In genomic region chr7:101923276-101923985, GRCh38 we compare ENCODE assay signal across 11 cellular contexts.
DNase-seq lines count a peak whose midpoint lies in the region; ATAC-seq and TF ChIP-seq lines count a peak whose summit lies in the region.
"Had no signal": no experiment of that assay in that cellular context is flagged by ENCODE, and none has a peak within 500 bp of the region (broad histone marks: within the 10 kb centered on the region; RNA-seq: fewer than 3 reads in every experiment).

No MANE protein-coding gene starts in this region.

- peaks cover 7 to 13% of the 10 kb centered on the region in 2 donors for H3K4me1 Mint-ChIP-seq in natural killer cell treated with Interleukin-12 subunit alpha and Interleukin-12 subunit beta and Interleukin-15 and Interleukin-18, amount 100 ng/mL, for 72 hours (ENCODE audit: low read depth in 2 of 2)
- peaks cover 14 to 21% of the 10 kb centered on the region in 2 donors for H3K4me1 Mint-ChIP-seq in natural killer cell
- H3K4me1 Mint-ChIP-seq in dendritic cell treated with granulocyte-macrophage colony-stimulating factor and Interleukin-4, amounts not matched to agents 40 ng/mL and 50 ng/mL, for 4 days (ENCODE audit: low read depth), result peaks cover 20% of the 10 kb centered on the region
- peaks cover 15% of the 10 kb centered on the region for H3K4me1 Mint-ChIP-seq in nephron
- H3K4me1 Mint-ChIP-seq: activated B cell treated with CpG ODN at 0.5 μM for 24 hours had no signal

- H3K4me3 Mint-ChIP-seq in natural killer cell treated with Interleukin-12 subunit alpha and Interleukin-12 subunit beta and Interleukin-15 and Interleukin-18, amount 100 ng/mL, for 72 hours, result no peak overlapping the region
- H3K4me3 Mint-ChIP-seq in natural killer cell, result no peak overlapping the region
- H3K4me3 Mint-ChIP-seq in dendritic cell treated with granulocyte-macrophage colony-stimulating factor and Interleukin-4, amounts not matched to agents 40 ng/mL and 50 ng/mL, for 4 days, result no peak overlapping the region
- no peak overlapping the region for H3K4me3 Mint-ChIP-seq in nephron
- H3K4me3 Mint-ChIP-seq: activated B cell treated with CpG ODN at 0.5 μM for 24 hours had no signal

- DNase-seq in natural killer cell treated with Interleukin-12 subunit alpha and Interleukin-12 subunit beta and Interleukin-15 and Interleukin-18, amount 100 ng/mL, for 72 hours (ENCODE audit: low spot score), result peak; percentile 18
- no peak for DNase-seq in natural killer cell
- DNase-seq in lower leg skin (ENCODE audit: low spot score in 2 of 2), result no peak
- no peak for DNase-seq in PC-9
- no peak for DNase-seq in prostate gland (ENCODE audit: low spot score)
- no peak for DNase-seq in stimulated activated CD8-positive, alpha-beta memory T cell treated with anti-CD3 and anti-CD28 coated beads, Interleukin-4, amount 100 ng/mL, for 48 hours
- DNase-seq: activated B cell treated with CpG ODN at 0.5 μM for 24 hours had no signal

- POLR2A ChIA-PET in PC-9 (lab: Charles Lee; ENCODE audit: unreplicated experiment), result interaction anchor here (0.6 kb wide), 1 partner anchor 194 kb away, joined by 6 read pairs; no protein-coding TSS in a partner anchor

- 87 to 91% methylated on average over 19 of the region's 19 CpGs for WGBS in lower leg skin, 2 donors
- 67% methylated on average over 19 of the region's 19 CpGs for WGBS in prostate gland

- no peak overlapping the region for H3K4me2 ChIP-seq in PC-9

- intact Hi-C loops in natural killer cell (cut with micrococcal nuclease), result no loop called here
- intact Hi-C loops in dendritic cell treated with granulocyte-macrophage colony-stimulating factor and Interleukin-4, amounts not matched to agents 40 ng/mL and 50 ng/mL, for 4 days (cut with micrococcal nuclease), result no loop called here
- intact Hi-C loops in lower leg skin (cut with DNase I; ENCODE audit: low total_unique reads), result no loop called here
- intact Hi-C loops in PC-9 (cut with micrococcal nuclease; ENCODE audit: unreplicated experiment), result no loop called here
- intact Hi-C loops in prostate gland (cut with DNase I), result no loop called here

- no TSS peak for BruUV-seq in PC-9 (replicated peaks; lab: Mats Ljungman, UMichigan)

- no peaks in the 10 kb centered on the region for H3K9me3 Mint-ChIP-seq in natural killer cell treated with Interleukin-12 subunit alpha and Interleukin-12 subunit beta and Interleukin-15 and Interleukin-18, amount 100 ng/mL, for 72 hours
- H3K9me3 Mint-ChIP-seq in natural killer cell (no peaks in the 10 kb centered on the region), nephron (no peaks in the 10 kb centered on the region)
- no peaks in the 10 kb centered on the region for H3K9me3 Mint-ChIP-seq in dendritic cell treated with granulocyte-macrophage colony-stimulating factor and Interleukin-4, amounts not matched to agents 40 ng/mL and 50 ng/mL, for 4 days
- H3K9me3 Mint-ChIP-seq: activated B cell treated with CpG ODN at 0.5 μM for 24 hours had no signal

- H3K4me1 ChIP-seq in PC-9 (replicated peaks; ENCODE audit: insufficient read depth), result no peaks in the 10 kb centered on the region
- no peaks in the 10 kb centered on the region for H3K4me1 ChIP-seq in prostate gland (replicated peaks)
- H3K4me1 ChIP-seq: HAP-1 had no signal

- no peaks in the 10 kb centered on the region for H3F3A ChIP-seq in PC-9 (ENCODE audit: insufficient read depth, low read depth)

- H3K27ac ChIP-seq in PC-9 (no peak overlapping the region), prostate gland (no peak overlapping the region)
- H3K27ac ChIP-seq: neutrophil had no signal

- H3K36me3 Mint-ChIP-seq in natural killer cell treated with Interleukin-12 subunit alpha and Interleukin-12 subunit beta and Interleukin-15 and Interleukin-18, amount 100 ng/mL, for 72 hours, result no peaks in the 10 kb centered on the region
- no peaks in the 10 kb centered on the region for H3K36me3 Mint-ChIP-seq in natural killer cell
- peaks cover 44% of the 10 kb centered on the region for H3K36me3 Mint-ChIP-seq in dendritic cell treated with granulocyte-macrophage colony-stimulating factor and Interleukin-4, amounts not matched to agents 40 ng/mL and 50 ng/mL, for 4 days (ENCODE audit: low read depth)
- H3K36me3 Mint-ChIP-seq in nephron (ENCODE audit: low read depth), result peaks cover 34% of the 10 kb centered on the region

- H4K20me1 ChIP-seq in PC-9 (ENCODE audit: insufficient read depth), result peaks cover 8% of the 10 kb centered on the region

- H3K27me3 Mint-ChIP-seq in natural killer cell treated with Interleukin-12 subunit alpha and Interleukin-12 subunit beta and Interleukin-15 and Interleukin-18, amount 100 ng/mL, for 72 hours, result no peaks in the 10 kb centered on the region
- H3K27me3 Mint-ChIP-seq in natural killer cell (ENCODE audit: low read depth in 2 of 2), result no peaks in the 10 kb centered on the region
- H3K27me3 Mint-ChIP-seq in dendritic cell treated with granulocyte-macrophage colony-stimulating factor and Interleukin-4, amounts not matched to agents 40 ng/mL and 50 ng/mL, for 4 days, result no peaks in the 10 kb centered on the region
- H3K27me3 Mint-ChIP-seq in nephron (ENCODE audit: low read depth), result peaks cover 5% of the 10 kb centered on the region
- H3K27me3 Mint-ChIP-seq: activated B cell treated with CpG ODN at 0.5 μM for 24 hours had no signal

- H3K27me3 ChIP-seq in PC-9 (ENCODE audit: insufficient read depth, low read depth), result no peaks in the 10 kb centered on the region
- H3K27me3 ChIP-seq in prostate gland (replicated peaks; ENCODE audit: insufficient read depth), result no peaks in the 10 kb centered on the region
- H3K27me3 ChIP-seq: neutrophil had no signal

- TF ChIP-seq CTCF in natural killer cell (IDR thresholded peaks at IDR 0.05) (no peak), nephron (IDR thresholded peaks at IDR 0.05; ENCODE audit: unreplicated experiment in 3 of 3) (no peak), lower leg skin (IDR thresholded peaks at IDR 0.05) (no peak), PC-9 (conservative IDR thresholded peaks at IDR 0.05) (no peak), prostate gland (IDR thresholded peaks at IDR 0.05) (no peak)

- no peaks in the 10 kb centered on the region for H3K79me2 ChIP-seq in PC-9 (ENCODE audit: low read depth)

- no peak overlapping the region for H2AFZ ChIP-seq in PC-9

- ATAC-seq in natural killer cell treated with Interleukin-12 subunit alpha and Interleukin-12 subunit beta and Interleukin-15 and Interleukin-18, amount 100 ng/mL, for 72 hours, result no peak
- no peak for ATAC-seq in natural killer cell

- CTCF ChIA-PET in PC-9 (lab: Charles Lee), result no interaction called here

- H3K4me3 ChIP-seq in lower leg skin (ENCODE audit: low read depth, poor library complexity, severe bottlenecking) (no peak overlapping the region), PC-9 (no peak overlapping the region), prostate gland (no peak overlapping the region)
- H3K4me3 ChIP-seq: HAP-1 had no signal

- no peak overlapping the region for H3K27ac Mint-ChIP-seq in natural killer cell treated with Interleukin-12 subunit alpha and Interleukin-12 subunit beta and Interleukin-15 and Interleukin-18, amount 100 ng/mL, for 72 hours
- H3K27ac Mint-ChIP-seq in natural killer cell, result no peak overlapping the region
- H3K27ac Mint-ChIP-seq in dendritic cell treated with granulocyte-macrophage colony-stimulating factor and Interleukin-4, amounts not matched to agents 40 ng/mL and 50 ng/mL, for 4 days, result peak overlapping the region; percentile 13
- peak overlapping the region in 2 of 3 experiments; percentile 23 to 41 for H3K27ac Mint-ChIP-seq in nephron
- H3K27ac Mint-ChIP-seq: activated B cell treated with CpG ODN at 0.5 μM for 24 hours had no signal

- H3K9me3 ChIP-seq in PC-9 (ENCODE audit: insufficient read depth, low read depth) (no peaks in the 10 kb centered on the region), prostate gland (no peaks in the 10 kb centered on the region)
- H3K9me3 ChIP-seq: HAP-1, neutrophil had no signal

- TF ChIP-seq POLR2A in lower leg skin (IDR thresholded peaks at IDR 0.05), result no peak
- TF ChIP-seq POLR2A in prostate gland (IDR thresholded peaks at IDR 0.05), result no peak

- no peaks in the 10 kb centered on the region for H3K9me2 ChIP-seq in PC-9 (ENCODE audit: insufficient read depth)

- H3K36me3 ChIP-seq in PC-9 (ENCODE audit: low read depth), result no peaks in the 10 kb centered on the region
- H3K36me3 ChIP-seq in prostate gland, result no peaks in the 10 kb centered on the region

Comparison
In these comparisons a context has a peak if more than half of its experiments do, and no peak if none do; other contexts are left out.
1. H3K27ac Mint-ChIP-seq: peak in dendritic cell treated with granulocyte-macrophage colony-stimulating factor and Interleukin-4, amounts not matched to agents 40 ng/mL and 50 ng/mL, for 4 days (single experiment) and nephron (2 of 3); none in natural killer cell treated with Interleukin-12 subunit alpha and Interleukin-12 subunit beta and Interleukin-15 and Interleukin-18, amount 100 ng/mL, for 72 hours (0 of 2) and natural killer cell (0 of 2).